Comparison of ENCODE assay signal across 10 cellular contexts in the genomic region with DNA sequence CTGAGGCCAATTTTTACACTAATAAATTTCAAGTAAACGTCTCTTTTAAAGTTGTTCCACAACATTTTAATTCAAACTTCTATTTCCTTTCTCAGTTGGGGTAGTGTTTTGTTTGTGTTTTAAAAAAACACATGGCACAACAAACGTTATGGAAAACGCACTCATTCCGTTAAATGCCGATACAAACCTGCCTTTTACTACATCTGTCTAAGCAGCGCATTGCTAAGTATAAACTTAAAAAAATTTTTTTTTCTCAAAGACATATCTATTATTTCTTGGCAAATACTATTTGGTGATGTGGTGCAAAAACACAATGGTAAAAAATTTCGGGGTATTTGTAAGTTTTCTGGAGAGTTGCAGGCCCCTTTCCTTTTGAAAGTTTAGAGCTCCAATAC. TPM values are rescaled to one million over a fixed set of nuclear protein-coding genes. Genes with fewer than 3 reads are reported as not detected.
DNase-seq lines count a peak whose midpoint lies in the region; ATAC-seq and TF ChIP-seq lines count a peak whose summit lies in the region.
"Had no signal": no experiment of that assay in that cellular context is flagged by ENCODE, and none has a peak within 500 bp of the region (broad histone marks: within the 10 kb centered on the region; RNA-seq: fewer than 3 reads in every experiment).

No MANE protein-coding gene starts in this region.

- H3K4me1 ChIP-seq in mesodermal cell (ENCODE audit: control insufficient read depth, insufficient read depth, low read length, poor library complexity, severe bottlenecking) (peaks cover 30% of the 10 kb centered on the region), tibial nerve (peaks cover 0 to 61% (median 0%) of the 10 kb centered on the region in 4 donors), foreskin keratinocyte (peaks cover 6% of the 10 kb centered on the region)

- TF ChIP-seq EP300 in tibial nerve (IDR thresholded peaks at IDR 0.05) = no peak

- H3K4me3 ChIP-seq in mesodermal cell (ENCODE audit: extremely low read depth, insufficient read depth, low read length, poor library complexity, severe bottlenecking) (peak overlapping the region; percentile 71), tibial nerve (peak overlapping the region in 3 of 4 donors; percentile 37 to 71 (median 57))

- H3K27ac ChIP-seq in mesodermal cell (ENCODE audit: low read depth, low read length, severe bottlenecking) (peak overlapping the region; percentile 95), tibial nerve (peak overlapping the region; percentile 95 to 99 (median 97)), foreskin keratinocyte (no peak overlapping the region)

- H3K9me3 ChIP-seq in mesodermal cell (ENCODE audit: control insufficient read depth, low read length) = no peaks in the 10 kb centered on the region
- H3K9me3 ChIP-seq in tibial nerve = no peaks in the 10 kb centered on the region

- H3K27me3 ChIP-seq in tibial nerve (no peaks in the 10 kb centered on the region), foreskin keratinocyte (no peaks in the 10 kb centered on the region)

- TF ChIP-seq POLR2A in tibial nerve (IDR thresholded peaks at IDR 0.05) = no peak

- no peak for ATAC-seq in central memory CD8-positive, alpha-beta T cell (replicated peaks; ENCODE audit: extremely low read depth, poor library complexity, severe bottlenecking)
- no peak for ATAC-seq in foreskin keratinocyte

- DNase-seq in NCI-H1694 treated with DMSO at 0.1 percent for 48 hours (lab: John Stamatoyannopoulos, UW) = peak; percentile 4
- DNase-seq in NCI-H1694 (lab: John Stamatoyannopoulos, UW) = no peak
- no peak for DNase-seq in central memory CD8-positive, alpha-beta T cell (ENCODE audit: low spot score in 2 of 2)
- DNase-seq in tibial nerve (ENCODE audit: low spot score in 2 of 2) = no peak
- no peak for DNase-seq in foreskin keratinocyte
- no peak for DNase-seq in dedifferentiated amniotic fluid mesenchymal stem cell (ENCODE audit: extremely low spot score)
- no peak for DNase-seq in anterior cingulate cortex (lab: John Stamatoyannopoulos, UW)
- DNase-seq: activated T-cell treated with anti-CD3 and anti-CD28 coated beads, Interleukin-2, amount 50 U/mL, for 24 hours; NCI-H187 treated with DMSO at 0.1 percent for 48 hours had no signal

- no peak overlapping the region for H3K27ac Mint-ChIP-seq in central memory CD8-positive, alpha-beta T cell (ENCODE audit: low read depth)

- WGBS in mesodermal cell (ENCODE audit: insufficient coverage in 2 of 2), 2 experiments = no CpG with 5 or more reads among the region's 7 CpGs
- WGBS in tibial nerve, 2 donors = 33 to 43% methylated on average over 7 of the region's 7 CpGs

- H3K4me3 Mint-ChIP-seq in central memory CD8-positive, alpha-beta T cell = peak overlapping the region; percentile 81

- H3K27me3 Mint-ChIP-seq in central memory CD8-positive, alpha-beta T cell = peaks cover 32% of the 10 kb centered on the region

- no peaks in the 10 kb centered on the region for H3K36me3 ChIP-seq in mesodermal cell (ENCODE audit: control insufficient read depth, insufficient read depth, low read length)
- no peaks in the 10 kb centered on the region for H3K36me3 ChIP-seq in tibial nerve

- H3K9me3 Mint-ChIP-seq in central memory CD8-positive, alpha-beta T cell = no peaks in the 10 kb centered on the region
- H3K9me3 Mint-ChIP-seq: activated T-cell treated with anti-CD3 and anti-CD28 coated beads, Interleukin-2, amount 50 U/mL, for 24 hours had no signal

- peaks cover 9% of the 10 kb centered on the region for H3K36me3 Mint-ChIP-seq in central memory CD8-positive, alpha-beta T cell (ENCODE audit: insufficient read depth)

- TF ChIP-seq CTCF in tibial nerve (IDR thresholded peaks at IDR 0.05) (no peak), foreskin keratinocyte (conservative IDR thresholded peaks at IDR 0.05) (no peak)

- peaks cover 37% of the 10 kb centered on the region for H3K4me1 Mint-ChIP-seq in central memory CD8-positive, alpha-beta T cell

RNA-seq across cellular contexts. Expression of a gene that starts 1.4 kb away (rescaled TPM):
- polyA plus RNA-seq in mesodermal cell (2013, experiment 1 of 2) = 11.4 TPM
- 10.3 TPM for polyA plus RNA-seq in mesodermal cell (2013, experiment 2 of 2)
- total RNA-seq in tibial nerve = 1 to 10 TPM in 3 of 4 donors, under 1 TPM in 1; 0.39 to 5.2 (median 2.3) TPM
- total RNA-seq in foreskin keratinocyte = 0.32 and 0.51 TPM in 2 replicates
- polyA plus RNA-seq in foreskin keratinocyte = 0.04 and 0.13 TPM in 2 replicates

RNA-seq across cellular contexts. Expression of a gene that starts 9.9 kb away (rescaled TPM):
- polyA plus RNA-seq in mesodermal cell (2013, experiment 1 of 2) = 45.1 TPM
- polyA plus RNA-seq in mesodermal cell (2013, experiment 2 of 2) = 40.1 TPM
- total RNA-seq in tibial nerve (10 to 100 TPM; 40.6 to 60.9 (median 47.5) TPM), foreskin keratinocyte (32.6 and 35.2 TPM in 2 replicates)
- 10.6 and 13.1 TPM in 2 replicates for polyA plus RNA-seq in foreskin keratinocyte
